Comparison of ENCODE assay signal across 8 cellular contexts in the genomic region with DNA sequence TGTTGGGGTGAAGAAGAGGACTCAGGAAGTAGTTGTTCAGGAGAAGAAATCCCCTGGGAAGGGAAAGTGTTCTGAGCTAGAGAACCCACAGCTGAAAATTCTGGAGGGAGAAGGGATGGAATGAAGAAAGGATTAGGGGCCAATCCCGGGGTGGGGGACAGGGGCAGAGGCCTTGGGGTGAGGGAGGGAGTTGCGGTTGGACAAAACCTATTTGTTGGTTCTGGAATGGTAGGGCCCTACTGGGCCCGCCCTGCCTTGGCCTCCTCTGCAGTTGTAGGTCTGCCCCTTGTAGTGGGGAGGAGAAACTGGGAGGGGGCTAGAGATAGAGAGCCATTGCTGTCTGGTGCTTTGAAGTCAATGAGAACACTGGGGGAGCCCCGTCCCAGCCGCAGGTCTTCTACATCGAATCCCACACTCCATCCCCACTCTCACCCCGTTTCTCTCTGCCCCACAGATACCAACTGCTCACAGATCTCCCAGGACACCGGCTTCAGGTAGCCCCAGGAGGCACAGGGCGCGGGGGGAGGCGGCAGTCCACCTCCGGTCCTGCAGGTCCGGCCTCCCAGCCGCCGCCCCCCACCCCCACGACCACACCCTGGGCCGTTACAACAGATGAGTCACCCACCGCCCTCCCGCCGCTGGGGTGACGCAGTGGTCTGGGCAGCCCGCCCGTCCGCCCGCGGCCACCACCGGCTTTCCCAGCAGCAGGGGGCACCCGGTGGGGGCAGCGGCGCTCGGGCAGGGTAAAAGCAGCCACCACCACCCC. TPM values are rescaled to one million over a fixed set of nuclear protein-coding genes. Genes with fewer than 3 reads are reported as not detected.
A peak's percentile ranks its signal among the peaks of the same experiment; 100 is the strongest.
DNase-seq lines count a peak whose midpoint lies in the region; FAIRE-seq and TF ChIP-seq lines count a peak whose summit lies in the region.

No MANE protein-coding gene starts in this region.

- no peaks in the 10 kb centered on the region for H3K9me3 ChIP-seq in HAP-1
- H3K9me3 ChIP-seq in Peyer's patch: no peaks in the 10 kb centered on the region
- H3K9me3 ChIP-seq in thyroid gland: no peaks in the 10 kb centered on the region

- 15 to 19% methylated on average over 13 of the region's 31 CpGs for WGBS in thyroid gland, 2 donors

- FAIRE-seq in frontal cortex (lab: Jason Lieb, UNC): no peak

- H3K36me3 ChIP-seq in BJ (ENCODE audit: control insufficient read depth, insufficient read depth, low read length): peaks cover 9% of the 10 kb centered on the region
- peaks cover 14% of the 10 kb centered on the region for H3K36me3 ChIP-seq in HAP-1 (replicated peaks)
- H3K36me3 ChIP-seq in Peyer's patch: peaks cover 0 to 15% (median 0%) of the 10 kb centered on the region in 3 donors
- H3K36me3 ChIP-seq in thyroid gland: peaks cover 10 to 12% of the 10 kb centered on the region in 2 donors

- peak overlapping the region; percentile 81 for H3K4me3 ChIP-seq in BJ (ENCODE audit: low read depth, low read length)
- H3K4me3 ChIP-seq in HAP-1: peak overlapping the region; percentile 82
- H3K4me3 ChIP-seq in Peyer's patch: peak overlapping the region; percentile 72 to 93 (median 82)
- peak overlapping the region; percentile 71 to 91 (median 74) for H3K4me3 ChIP-seq in thyroid gland (replicated peaks in 1 of 3)

- H3K4me1 ChIP-seq in HAP-1 (peaks cover 14% of the 10 kb centered on the region), Peyer's patch (peaks cover 0 to 50% (median 15%) of the 10 kb centered on the region in 4 donors), thyroid gland (peaks cover 34 to 41% of the 10 kb centered on the region in 2 donors)

- H3K27ac ChIP-seq in Peyer's patch (peak overlapping the region; percentile 94 to 97 (median 96)), thyroid gland (peak overlapping the region; percentile 93 to 98 (median 96))

- in situ Hi-C loops in HAP-1 (cut with MboI; ENCODE audit: low sequenced_read_pairs): no loop called here

- CTCF ChIA-PET in BJ (lab: Yijun Ruan, JAX): interaction anchor here (0.8 to 39.5 kb wide), 4 partner anchors 11 to 122 kb away, joined by 3 to 889 read pairs (median 14); no protein-coding TSS in a partner anchor

- TF ChIP-seq CTCF in BJ (IDR thresholded peaks at IDR 0.05; ENCODE audit: insufficient read depth, low read depth, low read length) (peak; percentile 19; the same call in 1 of the 2 replicates), Peyer's patch (IDR thresholded peaks at IDR 0.05) (no peak), thyroid gland (IDR thresholded peaks at IDR 0.05) (peak in 1 of 6 experiments; percentile 13)

- TF ChIP-seq POLR2A in Peyer's patch (IDR thresholded peaks at IDR 0.05) (peak in 1 of 2 donors; percentile 31), thyroid gland (IDR thresholded peaks at IDR 0.05) (peak in 1 of 2 donors; percentile 40)

- POLR2A ChIA-PET in BJ (lab: Charles Lee): no interaction called here

- no peaks in the 10 kb centered on the region for H3K27me3 ChIP-seq in BJ (ENCODE audit: control insufficient read depth, insufficient read depth, low read length)
- no peaks in the 10 kb centered on the region for H3K27me3 ChIP-seq in HAP-1 (ENCODE audit: low read depth)
- no peaks in the 10 kb centered on the region for H3K27me3 ChIP-seq in Peyer's patch
- H3K27me3 ChIP-seq in thyroid gland: no peaks in the 10 kb centered on the region

- DNase-seq in BJ (ENCODE audit: low read depth) (peak; percentile 55), HAP-1 (ENCODE audit: low spot score in 2 of 2) (peak; percentile 19 to 79), Peyer's patch (peak; percentile 70 to 90 (median 89)), frontal cortex (ENCODE audit: low spot score in 2 of 2) (peak; percentile 79 to 94), occipital lobe (lab: John Stamatoyannopoulos, UW) (peak; percentile 24), thyroid gland (peak; percentile 89 to 91), GM19240 (ENCODE audit: insufficient read length, low spot score) (no peak)
- peak; percentile 57 for DNase-seq in activated gamma-delta T cell treated with anti-CD3 and anti-CD28 coated beads, Interleukin-2, amount 50 U/mL, for 16 hours (ENCODE audit: low read depth)

- intact Hi-C loops in thyroid gland (cut with DNase I): loop anchor here (10.0 kb wide), 1 partner anchor 171 kb away; a partner anchor contains a TSS

RNA-seq across cellular contexts. Expression of a gene that starts 1.1 kb away (rescaled TPM):
- 628 and 745 TPM in 2 replicates for polyA plus RNA-seq in BJ (2011; rRNA removed)
- polyA minus RNA-seq in BJ (2011; rRNA and poly(A)+ RNA removed): 239 and 300 TPM in 2 replicates
- total RNA-seq in Peyer's patch: 100 to 1,000 TPM; 120 to 304 (median 177) TPM
- 18.8 TPM for total RNA-seq in frontal cortex
- total RNA-seq in occipital lobe: 28.1 TPM
- 100 to 1,000 TPM; 104 to 170 (median 151) TPM for total RNA-seq in thyroid gland

RNA-seq across cellular contexts. Expression of a gene that starts 21.2 kb away (rescaled TPM):
- not detected in 2 replicates for polyA plus RNA-seq in BJ (2011; rRNA removed)
- polyA minus RNA-seq in BJ (2011; rRNA and poly(A)+ RNA removed): not detected in 2 replicates
- total RNA-seq in Peyer's patch (100 to 1,000 TPM in 1 of 4 donors, 10 to 100 TPM in 2, 1 to 10 TPM in 1; 5.8 to 169 (median 40.6) TPM), frontal cortex (5.3 TPM), occipital lobe (5.9 TPM), thyroid gland (1 to 10 TPM in 3 of 4 donors, under 1 TPM in 1; 0.71 to 1.9 (median 1.4) TPM)

RNA-seq across cellular contexts. Expression of a gene that starts 24.2 kb away (rescaled TPM):
- polyA plus RNA-seq in BJ (2011; rRNA removed): 0.56 TPM in 2 replicates
- polyA minus RNA-seq in BJ (2011; rRNA and poly(A)+ RNA removed): 0.24 and 0.26 TPM in 2 replicates
- total RNA-seq in Peyer's patch: 1 to 10 TPM in 1 of 4 donors, not detected in 3; 2.5 TPM
- total RNA-seq in frontal cortex: under 0.01 TPM
- 0.47 TPM for total RNA-seq in occipital lobe
- under 1 TPM in 2 of 4 donors, not detected in 2; 0.56 to 0.94 TPM for total RNA-seq in thyroid gland

RNA-seq across cellular contexts. Expression of a gene that starts 29.8 kb away (rescaled TPM):
- polyA plus RNA-seq in BJ (2011; rRNA removed): not detected in 2 replicates
- not detected in 2 replicates for polyA minus RNA-seq in BJ (2011; rRNA and poly(A)+ RNA removed)
- total RNA-seq in Peyer's patch: not detected
- not detected for total RNA-seq in frontal cortex
- not detected for total RNA-seq in occipital lobe
- total RNA-seq in thyroid gland: not detected
